Comparison of ENCODE assay signal across 18 cellular contexts in genomic region chr11:61460474-61460881, GRCh38. TPM values are rescaled to one million over a fixed set of nuclear protein-coding genes. Genes with fewer than 3 reads are reported as not detected.
A peak's percentile ranks its signal among the peaks of the same experiment; 100 is the strongest.
DNase-seq lines count a peak whose midpoint lies in the region; ATAC-seq and TF ChIP-seq lines count a peak whose summit lies in the region.
"Had no signal": no experiment of that assay in that cellular context is flagged by ENCODE, and none has a peak within 500 bp of the region (broad histone marks: within the 10 kb centered on the region; RNA-seq: fewer than 3 reads in every experiment).

No MANE protein-coding gene starts in this region.

- H3K27me3 Mint-ChIP-seq in stimulated activated naive B cell treated with anti-CD40 and anti-IgM and Interleukin-4, amounts not matched to agents 10 μg/mL and 1 μg/mL and 100 μg/mL, for 72 hours: no peaks in the 10 kb centered on the region
- H3K27me3 Mint-ChIP-seq in osteocyte (ENCODE audit: unreplicated experiment): no peaks in the 10 kb centered on the region
- H3K27me3 Mint-ChIP-seq: B cell had no signal

- no peaks in the 10 kb centered on the region for H3K27me3 ChIP-seq in muscle layer of duodenum (ENCODE audit: low read depth, low read length)
- H3K27me3 ChIP-seq: body of pancreas, SJSA1, testis had no signal

- H3K4me3 Mint-ChIP-seq in stimulated activated naive B cell treated with anti-CD40 and anti-IgM and Interleukin-4, amounts not matched to agents 10 μg/mL and 1 μg/mL and 100 μg/mL, for 72 hours: no peak overlapping the region
- no peak overlapping the region for H3K4me3 Mint-ChIP-seq in osteocyte (ENCODE audit: unreplicated experiment)
- H3K4me3 Mint-ChIP-seq: B cell, immature natural killer cell had no signal

- DNase-seq in DMS79 treated with DMSO at 0.1 percent for 48 hours (lab: John Stamatoyannopoulos, UW) (peak; percentile 93), NCI-H2171 treated with DMSO at 0.1 percent for 48 hours (lab: John Stamatoyannopoulos, UW) (peak; percentile 78), fibroblast of gingiva (ENCODE audit: low read depth) (peak; percentile 82), LoVo (ENCODE audit: low spot score) (no peak), osteocyte (ENCODE audit: extremely low spot score, unreplicated experiment) (no peak), cerebellum (ENCODE audit: low spot score) (no peak)
- no peak for DNase-seq in stimulated activated naive B cell treated with anti-CD40 and anti-IgM and Interleukin-4, amounts not matched to agents 10 μg/mL and 1 μg/mL and 100 μg/mL, for 72 hours
- DNase-seq: activated effector memory CD4-positive, alpha-beta T cell treated with Interleukin-2 at 50 U/mL for 16 hours; body of pancreas; immature natural killer cell; mucosa of descending colon; NCI-H187; testis had no signal

- peak overlapping the region; percentile 24 for H3K27ac ChIP-seq in muscle layer of duodenum (ENCODE audit: low read length)
- H3K27ac ChIP-seq: body of pancreas, HL-60, KMS-11, SJSA1, testis had no signal

- no peak overlapping the region for H3K4me3 ChIP-seq in muscle layer of duodenum (ENCODE audit: low read depth in 1 of 2, low read length in 2 of 2)
- H3K4me3 ChIP-seq: body of pancreas, mucosa of descending colon, SJSA1, testis had no signal

- no peaks in the 10 kb centered on the region for H3K9me3 Mint-ChIP-seq in stimulated activated naive B cell treated with anti-CD40 and anti-IgM and Interleukin-4, amounts not matched to agents 10 μg/mL and 1 μg/mL and 100 μg/mL, for 72 hours
- no peaks in the 10 kb centered on the region for H3K9me3 Mint-ChIP-seq in osteocyte (ENCODE audit: unreplicated experiment)
- H3K9me3 Mint-ChIP-seq: immature natural killer cell had no signal

- no peaks in the 10 kb centered on the region for H3K9me3 ChIP-seq in muscle layer of duodenum (ENCODE audit: control insufficient read depth in 1 of 2, low read length in 2 of 2)
- H3K9me3 ChIP-seq: body of pancreas, mucosa of descending colon, SJSA1, testis had no signal

- TF ChIP-seq CTCF in osteocyte (IDR thresholded peaks at IDR 0.05): no peak

- peaks cover 0 to 19% of the 10 kb centered on the region in 2 donors for H3K4me1 ChIP-seq in muscle layer of duodenum (ENCODE audit: control insufficient read depth in 1 of 2, insufficient read depth in 2 of 2, low read length in 2 of 2)
- H3K4me1 ChIP-seq: body of pancreas, SJSA1 had no signal

- peaks cover 0 to 2% of the 10 kb centered on the region in 2 donors for H3K4me1 Mint-ChIP-seq in stimulated activated naive B cell treated with anti-CD40 and anti-IgM and Interleukin-4, amounts not matched to agents 10 μg/mL and 1 μg/mL and 100 μg/mL, for 72 hours
- H3K4me1 Mint-ChIP-seq in osteocyte (ENCODE audit: unreplicated experiment): peaks cover 6% of the 10 kb centered on the region
- H3K4me1 Mint-ChIP-seq: B cell had no signal

- peaks cover 33 to 38% of the 10 kb centered on the region in 2 donors for H3K36me3 Mint-ChIP-seq in stimulated activated naive B cell treated with anti-CD40 and anti-IgM and Interleukin-4, amounts not matched to agents 10 μg/mL and 1 μg/mL and 100 μg/mL, for 72 hours
- peaks cover 18% of the 10 kb centered on the region for H3K36me3 Mint-ChIP-seq in osteocyte (ENCODE audit: unreplicated experiment)

- no peak for ATAC-seq in stimulated activated naive B cell treated with anti-CD40 and anti-IgM and Interleukin-4, amounts not matched to agents 10 μg/mL and 1 μg/mL and 100 μg/mL, for 72 hours (replicated peaks)
- ATAC-seq: body of pancreas, mucosa of descending colon had no signal

- H3K36me3 ChIP-seq in muscle layer of duodenum (ENCODE audit: control insufficient read depth in 1 of 2, insufficient read depth in 2 of 2, low read length in 2 of 2): peaks cover 0 to 3% of the 10 kb centered on the region in 2 donors

- no peak overlapping the region for H3K27ac Mint-ChIP-seq in stimulated activated naive B cell treated with anti-CD40 and anti-IgM and Interleukin-4, amounts not matched to agents 10 μg/mL and 1 μg/mL and 100 μg/mL, for 72 hours
- no peak overlapping the region for H3K27ac Mint-ChIP-seq in osteocyte (ENCODE audit: unreplicated experiment)
- H3K27ac Mint-ChIP-seq: B cell, immature natural killer cell had no signal

RNA-seq across cellular contexts. Expression of gene SDHAF2, which starts 30.6 kb away (rescaled TPM):
- total RNA-seq in osteocyte: 35.7 and 40.5 TPM in 2 replicates
- 61.3 TPM for total RNA-seq in cerebellum

RNA-seq across cellular contexts. Expression of gene CPSF7, which starts 30.7 kb away (rescaled TPM):
- total RNA-seq in osteocyte: 80.0 and 82.7 TPM in 2 replicates
- 39.0 TPM for total RNA-seq in cerebellum

RNA-seq across cellular contexts. Expression of gene LRRC10B, which starts 48.1 kb away (rescaled TPM):
- total RNA-seq in osteocyte: not detected in 2 replicates
- total RNA-seq in cerebellum: 5.0 TPM
- total RNA-seq: B cell, SJSA1 had no signal

Comparison
In these comparisons a context has a peak if more than half of its experiments do, and no peak if none do; other contexts are left out.
1. DNase-seq: peak in DMS79 treated with DMSO at 0.1 percent for 48 hours (single experiment), NCI-H2171 treated with DMSO at 0.1 percent for 48 hours (single experiment) and fibroblast of gingiva (single experiment); none in LoVo (single experiment), stimulated activated naive B cell treated with anti-CD40 and anti-IgM and Interleukin-4, amounts not matched to agents 10 μg/mL and 1 μg/mL and 100 μg/mL, for 72 hours (single experiment), osteocyte (single experiment) and cerebellum (single experiment).